Comparison of ENCODE assay signal across 18 cellular contexts in genomic region chr15:95636107-95636506, GRCh38.
A peak's percentile ranks its signal among the peaks of the same experiment; 100 is the strongest.
DNase-seq lines count a peak whose midpoint lies in the region; FAIRE-seq and TF ChIP-seq lines count a peak whose summit lies in the region.
"Had no signal": no experiment of that assay in that cellular context is flagged by ENCODE, and none has a peak within 500 bp of the region (broad histone marks: within the 10 kb centered on the region; RNA-seq: fewer than 3 reads in every experiment).

No MANE protein-coding gene starts in this region.

- no peak overlapping the region for H4K8ac ChIP-seq in H1 (ENCODE audit: extremely low read depth, insufficient read depth, low read length)

- no peaks in the 10 kb centered on the region for H3K23me2 ChIP-seq in H1 (ENCODE audit: low read depth, low read length)

- FAIRE-seq in GM12891 (lab: Jason Lieb, UNC): no peak
- no peak for FAIRE-seq in H1 (lab: Jason Lieb, UNC)
- FAIRE-seq: GM18507 had no signal

- no peaks in the 10 kb centered on the region for H3K79me1 ChIP-seq in H1 (ENCODE audit: low read depth, low read length)

- no peaks in the 10 kb centered on the region for H3K4me1 Mint-ChIP-seq in neural progenitor cell
- H3K4me1 Mint-ChIP-seq: CD4-positive, alpha-beta memory T cell had no signal

- no peaks in the 10 kb centered on the region for H3F3A ChIP-seq in neural progenitor cell (ENCODE audit: low read depth)

- H3K36me3 Mint-ChIP-seq in neural progenitor cell: no peaks in the 10 kb centered on the region
- H3K36me3 Mint-ChIP-seq: CD4-positive, alpha-beta memory T cell had no signal

- H2BK20ac ChIP-seq in H1 (ENCODE audit: low read length): no peak overlapping the region

- no peak overlapping the region for H2BK5ac ChIP-seq in H1 (ENCODE audit: low read depth, low read length)

- POLR2A ChIA-PET in H1 (lab: Charles Lee; ENCODE audit: partially characterized antibody): no interaction called here

- H3K4me3 ChIP-seq in H1 (ENCODE audit: extremely low read depth in 1 of 4, insufficient read depth in 2 of 4, low read depth in 3 of 4, low read length in 4 of 4) (no peak overlapping the region), neural progenitor cell (no peak overlapping the region), suprapubic skin (no peak overlapping the region)

- H3K4me3 Mint-ChIP-seq in neural progenitor cell: no peak overlapping the region
- H3K4me3 Mint-ChIP-seq: CD4-positive, alpha-beta memory T cell had no signal

- H3K14ac ChIP-seq in H1 (ENCODE audit: insufficient read length): no peak overlapping the region

- H3K27me3 ChIP-seq in H1 (replicated peaks in 1 of 4; ENCODE audit: control insufficient read depth in 3 of 4, extremely low read depth in 1 of 4, insufficient read depth in 3 of 4, low read length in 3 of 4) (no peaks in the 10 kb centered on the region), neural progenitor cell (no peaks in the 10 kb centered on the region), suprapubic skin (no peaks in the 10 kb centered on the region)

- no peak overlapping the region for H3K4me2 ChIP-seq in H1 (ENCODE audit: insufficient read depth in 1 of 2, low read depth in 2 of 2, low read length in 2 of 2)
- H3K4me2 ChIP-seq in neural progenitor cell: no peak overlapping the region

- H3K27me3 Mint-ChIP-seq in neural progenitor cell (ENCODE audit: insufficient read depth, low read depth): peaks cover 2% of the 10 kb centered on the region

- DNase-seq in GM12891 (ENCODE audit: insufficient read length, low spot score) (no peak), H1 (ENCODE audit: low read depth in 1 of 2, low spot score in 2 of 2) (no peak), neural progenitor cell (ENCODE audit: low spot score) (no peak), suprapubic skin (ENCODE audit: low spot score in 2 of 2) (no peak), NK-92 (lab: John Stamatoyannopoulos, UW; ENCODE audit: unreplicated experiment) (no peak), DMS79 (lab: John Stamatoyannopoulos, UW) (no peak)
- DNase-seq: C1 segment of cervical spinal cord; Calu3; CD4-positive, alpha-beta memory T cell; COR-L47; DMS53; DND-41; EL; GDM1; GOT3; H7; HCEC 1CT had no signal

- no peak overlapping the region for H2AK5ac ChIP-seq in H1 (ENCODE audit: low read depth, low read length)

- peaks cover 2% of the 10 kb centered on the region for H3K9me3 Mint-ChIP-seq in neural progenitor cell

- no peak overlapping the region for H2BK15ac ChIP-seq in H1 (ENCODE audit: low read length)

- TF ChIP-seq CTCF in H1 (IDR thresholded peaks at IDR 0.05; ENCODE audit: control extremely low read depth in 1 of 3, insufficient read depth in 1 of 3, low read depth in 1 of 3, low read length in 3 of 3): no peak
- no peak for TF ChIP-seq CTCF in neural progenitor cell (IDR thresholded peaks at IDR 0.05)
- no peak for TF ChIP-seq CTCF in suprapubic skin (IDR thresholded peaks at IDR 0.05)

- H3K9ac ChIP-seq in H1 (replicated peaks in 1 of 4; ENCODE audit: extremely low read depth in 1 of 4, low read depth in 3 of 4, low read length in 3 of 4) (no peak overlapping the region), neural progenitor cell (no peak overlapping the region)

- no peak overlapping the region for H3K27ac ChIP-seq in H1 (ENCODE audit: low read depth, low read length)
- no peak overlapping the region for H3K27ac ChIP-seq in neural progenitor cell
- H3K27ac ChIP-seq in suprapubic skin: no peak overlapping the region

- H3K23ac ChIP-seq in H1 (ENCODE audit: insufficient read length): no peak overlapping the region

- H3K4me1 ChIP-seq in H1 (replicated peaks in 1 of 4; ENCODE audit: control insufficient read depth in 3 of 4, insufficient read depth in 4 of 4, low read length in 3 of 4): no peaks in the 10 kb centered on the region
- peaks cover 3% of the 10 kb centered on the region for H3K4me1 ChIP-seq in neural progenitor cell
- no peaks in the 10 kb centered on the region for H3K4me1 ChIP-seq in suprapubic skin

- WGBS in H1 (ENCODE audit: extremely low coverage in 1 of 2, insufficient coverage in 1 of 2, insufficient read length in 1 of 2, insufficient replicate concordance in 2 of 2, low coverage in 1 of 2, low lambda C conversion rate in 2 of 2, missing lambda C conversion rate in 1 of 2), 2 experiments: 93% methylated on average over 4 of the region's 4 CpGs; no CpG with 5 or more reads in 1 of the 2 experiments
- WGBS in suprapubic skin: 81% methylated on average over 4 of the region's 4 CpGs

- CTCF ChIA-PET in H1 (lab: Charles Lee; ENCODE audit: partially characterized antibody): no interaction called here

- TF ChIP-seq RAD21 in H1 (IDR thresholded peaks at IDR 0.05 in 1 of 2, conservative IDR thresholded peaks at IDR 0.05 in 1 of 2; ENCODE audit: low read depth in 2 of 2, low read length in 2 of 2): no peak

- no peak overlapping the region for H3K4ac ChIP-seq in H1 (replicated peaks; ENCODE audit: insufficient read length, low read depth, low read length)

- no peaks in the 10 kb centered on the region for H3K79me2 ChIP-seq in H1 (ENCODE audit: control insufficient read depth in 1 of 2, insufficient read depth in 2 of 2, low read length in 2 of 2)
- no peaks in the 10 kb centered on the region for H3K79me2 ChIP-seq in neural progenitor cell (ENCODE audit: low read depth)

- no peak overlapping the region for H4K91ac ChIP-seq in H1 (replicated peaks; ENCODE audit: insufficient read length, low read length)

- no peak overlapping the region for H4K5ac ChIP-seq in H1 (ENCODE audit: insufficient read length, low read depth, low read length)

- no peak for TF ChIP-seq POLR2A in GM12891 (IDR thresholded peaks at IDR 0.05; ENCODE audit: low read depth, low read length)
- TF ChIP-seq POLR2A in H1 (IDR thresholded peaks at IDR 0.05; ENCODE audit: control extremely low read depth in 1 of 2, low read depth in 2 of 2, low read length in 2 of 2): no peak
- TF ChIP-seq POLR2A in suprapubic skin (IDR thresholded peaks at IDR 0.05): no peak

- H3K9me3 ChIP-seq in H1 (ENCODE audit: insufficient read depth in 2 of 2, low read depth in 1 of 2, low read length in 1 of 2) (no peaks in the 10 kb centered on the region), neural progenitor cell (ENCODE audit: low read depth) (no peaks in the 10 kb centered on the region), suprapubic skin (no peaks in the 10 kb centered on the region)

- H3K56ac ChIP-seq in H1 (replicated peaks; ENCODE audit: insufficient read length, low read depth, low read length): no peak overlapping the region

- no peak overlapping the region for H2BK120ac ChIP-seq in H1 (replicated peaks; ENCODE audit: low read depth, low read length)

- H3K18ac ChIP-seq in H1 (ENCODE audit: extremely low read depth, low read length): no peak overlapping the region

- H2AFZ ChIP-seq in H1 (ENCODE audit: low read length) (0 out of 2 replicates have a peak overlapping the region, but pooled peaks have one; percentile 13), neural progenitor cell (replicated peaks) (peak overlapping the region; percentile 64)

- H4K20me1 ChIP-seq in H1 (replicated peaks in 1 of 2; ENCODE audit: control insufficient read depth in 1 of 2, insufficient read depth in 2 of 2, low read length in 2 of 2): no peaks in the 10 kb centered on the region
- H4K20me1 ChIP-seq in neural progenitor cell (ENCODE audit: low read depth): no peaks in the 10 kb centered on the region

- H3K36me3 ChIP-seq in H1 (ENCODE audit: control insufficient read depth in 2 of 4, insufficient read depth in 4 of 4, low read length in 3 of 4) (no peaks in the 10 kb centered on the region), neural progenitor cell (no peaks in the 10 kb centered on the region), suprapubic skin (no peaks in the 10 kb centered on the region)

- no peak overlapping the region for H3K27ac Mint-ChIP-seq in neural progenitor cell
- H3K27ac Mint-ChIP-seq: CD4-positive, alpha-beta memory T cell had no signal

- TF ChIP-seq EP300 in H1 (IDR thresholded peaks at IDR 0.05; ENCODE audit: borderline replicate concordance in 1 of 2, low read depth in 2 of 2, low read length in 2 of 2) (no peak), suprapubic skin (IDR thresholded peaks at IDR 0.05) (no peak)

- no peak overlapping the region for H2BK12ac ChIP-seq in H1 (ENCODE audit: low read depth, low read length)

TF ChIP-seq in GM12891, 5 proteins besides CTCF, POLR2A, EP300 and RAD21:
- TF ChIP-seq SPI1 (IDR thresholded peaks at IDR 0.05; ENCODE audit: low read depth, low read length) (0 out of 2 replicates have a peak, but pooled peaks have one; percentile 18), PAX5 (IDR thresholded peaks at IDR 0.05; ENCODE audit: insufficient read depth, low read length, severe bottlenecking) (no peak), POLR2AphosphoS5 (IDR thresholded peaks at IDR 0.05; ENCODE audit: low read depth, low read length) (no peak), POU2F2 (IDR thresholded peaks at IDR 0.05; ENCODE audit: low read depth, low read length) (no peak)
TF ChIP-seq in GM12891: peak in this region for 1.

TF ChIP-seq in H1, 55 proteins besides CTCF, POLR2A, EP300 and RAD21:
- TF ChIP-seq RFX5 (IDR thresholded peaks at IDR 0.05; ENCODE audit: borderline replicate concordance, low read depth, low read length) (no peak), TAF7 (optimal IDR thresholded peaks at IDR 0.05; ENCODE audit: borderline replicate concordance, low read depth, low read length) (no peak), FOSL1 (IDR thresholded peaks at IDR 0.05; ENCODE audit: insufficient read depth, low read depth, low read length) (no peak), HDAC6 (IDR thresholded peaks at IDR 0.05; ENCODE audit: low read depth, low read length) (no peak), PHF8 (conservative IDR thresholded peaks at IDR 0.05; ENCODE audit: low read depth, low read length) (no peak), EZH2 (IDR thresholded peaks at IDR 0.05; ENCODE audit: low read depth, low read length, severe bottlenecking) (no peak), SRF (IDR thresholded peaks at IDR 0.05; ENCODE audit: low read depth, low read length) (no peak), JUND (IDR thresholded peaks at IDR 0.05; ENCODE audit: low read length) (no peak), RNF2 (IDR thresholded peaks at IDR 0.05; ENCODE audit: borderline replicate concordance, low read depth, low read length, missing control alignments, poor library complexity, severe bottlenecking) (no peak), TCF12 (IDR thresholded peaks at IDR 0.05; ENCODE audit: low read depth, low read length) (no peak)
